ENCODE assay signal across 19 cellular contexts in the genomic region with DNA sequence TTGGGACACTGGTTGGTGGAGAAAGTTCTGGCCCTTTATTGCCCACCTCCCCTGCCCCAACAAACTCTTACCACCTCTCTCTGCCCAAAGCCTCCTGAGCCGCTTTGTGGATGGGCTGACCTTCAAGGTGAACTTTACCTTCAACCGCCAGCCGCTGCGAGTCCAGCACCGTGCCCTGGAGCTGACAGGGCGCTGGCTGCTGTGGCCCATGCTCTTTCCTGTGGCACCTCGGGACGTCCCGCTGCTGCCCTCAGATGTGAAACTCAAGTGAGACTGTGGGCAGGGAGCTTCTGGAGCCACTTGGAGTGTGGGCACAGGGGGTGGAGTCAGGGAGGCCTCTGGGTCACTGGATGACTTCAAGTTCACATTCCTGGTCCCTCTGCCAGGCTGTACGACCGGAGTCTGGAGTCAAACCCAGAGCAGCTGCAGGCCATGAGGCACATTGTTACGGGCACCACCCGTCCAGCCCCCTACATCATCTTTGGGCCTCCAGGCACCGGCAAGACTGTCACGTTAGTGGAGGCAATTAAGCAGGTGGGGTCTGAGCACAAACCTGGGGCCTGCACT.
"Had no signal": no experiment of that assay in that cellular context is flagged by ENCODE, and none has a peak within 500 bp of the region (broad histone marks: within the 10 kb centered on the region; RNA-seq: fewer than 3 reads in every experiment).

No MANE protein-coding gene starts in this region.

- H3K27me3 ChIP-seq: dorsolateral prefrontal cortex, gastroesophageal sphincter, ovary, tibial artery, upper lobe of right lung had no signal

- ATAC-seq: gastroesophageal sphincter; left colon; left ventricle myocardium superior; mucosa of descending colon; natural killer cell; right cardiac atrium; stimulated activated effector memory CD8-positive, alpha-beta T cell treated with anti-CD3 and anti-CD28 coated beads, Interleukin-12 subunit alpha, Interleukin-12 subunit beta, amount 100 ng/mL, for 72 hours; stimulated activated naive CD8-positive, alpha-beta T cell treated with anti-CD3 and anti-CD28 coated beads, Interleukin-15, Interleukin-2, amounts not matched to agents 100 U/mL and 50 U/mL, for 24 hours; upper lobe of right lung had no signal

- H3K27ac ChIP-seq: dorsolateral prefrontal cortex, gastroesophageal sphincter, ovary, tibial artery, upper lobe of right lung had no signal

- H3K9me3 ChIP-seq: gastroesophageal sphincter, mucosa of descending colon, ovary, tibial artery, upper lobe of right lung had no signal

- H3K4me3 ChIP-seq: dorsolateral prefrontal cortex, gastroesophageal sphincter, mucosa of descending colon, ovary, smooth muscle cell, tibial artery, upper lobe of right lung had no signal

- H3K36me3 ChIP-seq: ovary had no signal

- DNase-seq: cortex of kidney; dorsolateral prefrontal cortex; effector CD8-positive, alpha-beta T cell; glutamatergic neuron; immature natural killer cell; left colon; left ventricle myocardium superior; mesendoderm; mucosa of descending colon; natural killer cell; right cardiac atrium; stimulated activated CD4-positive, alpha-beta T cell treated with anti-CD3 and anti-CD28 coated beads, Interleukin-4, amount 100 ng/mL, for 1 hour; stimulated activated naive CD8-positive, alpha-beta T cell treated with anti-CD3 and anti-CD28 coated beads, Interleukin-15, Interleukin-2, amounts not matched to agents 100 U/mL and 50 U/mL, for 24 hours; upper lobe of right lung had no signal

- H3K4me2 ChIP-seq: smooth muscle cell had no signal
